In genomic region chr4:87220094-87220831, GRCh38 we compare ENCODE assay signal across 8 cellular contexts.
DNase-seq lines count a peak whose midpoint lies in the region; ATAC-seq and TF ChIP-seq lines count a peak whose summit lies in the region.

KLHL8 (minus strand) TSS chr4:87220618; CDS start chr4:87195539, 25,079 bp downstream.

- CTCF ChIA-PET in AG04449 (lab: Yijun Ruan, JAX) = interaction anchor here (0.7 to 8.6 kb wide), 12 partner anchors 10 to 726 kb away, joined by 3 to 106 read pairs (median 3); no protein-coding TSS in a partner anchor

- no peak for DNase-seq in AG04449 (ENCODE audit: low read depth, low spot score)
- DNase-seq in NCI-H2171 (lab: John Stamatoyannopoulos, UW) = peak; percentile 67
- DNase-seq in activated CD4-positive, CD25-positive, alpha-beta regulatory T cell (lab: John Stamatoyannopoulos, UW) = peak; percentile 71 to 89 (median 80)
- DNase-seq in caudate nucleus (lab: John Stamatoyannopoulos, UW) = peak in 60 of 61 donors; percentile 27 to 95 (median 82)
- DNase-seq in iris pigment epithelial cell (ENCODE audit: low read depth) = peak; percentile 87
- DNase-seq in stimulated activated CD4-positive, alpha-beta T cell treated with anti-CD3 and anti-CD28 coated beads, Interleukin-12 subunit alpha, Interleukin-12 subunit beta, amount 100 ng/mL, for 48 hours (ENCODE audit: low read depth in 2 of 3, low spot score in 1 of 3) = peak; percentile 74 to 81 (median 74)

- peak; percentile 31 for TF ChIP-seq CTCF in AG04449 (IDR thresholded peaks at IDR 0.05; ENCODE audit: insufficient read depth, low read length, missing control alignments)

- POLR2A ChIA-PET in AG04449 (lab: Yijun Ruan, JAX) = interaction anchor here (0.6 to 1.9 kb wide), 5 partner anchors 49 to 319 kb away, joined by 3 to 5 read pairs (median 3); partner anchors contain the start of gene AFF1

- H3K4me3 ChIP-seq in AG04449 (ENCODE audit: low read depth, low read length) = peak within 1 kb of the TSS; percentile 98

- H3K27ac ChIP-seq in caudate nucleus (ENCODE audit: low read depth, low read length) = peak within 1 kb of the TSS; percentile 92

- ATAC-seq in GM18861 (IDR thresholded peaks at IDR 0.05; ENCODE audit: unreplicated experiment) = peak; percentile 82
- peak; percentile 92 for ATAC-seq in HG03095 (IDR thresholded peaks at IDR 0.05; ENCODE audit: unreplicated experiment)
